20 cellular contexts compared by ENCODE assay signal in genomic region chr9:88652876-88653275, GRCh38.
DNase-seq lines count a peak whose midpoint lies in the region; ATAC-seq and TF ChIP-seq lines count a peak whose summit lies in the region.
"Had no signal": no experiment of that assay in that cellular context is flagged by ENCODE, and none has a peak within 500 bp of the region (broad histone marks: within the 10 kb centered on the region; RNA-seq: fewer than 3 reads in every experiment).

No MANE protein-coding gene starts in this region.

- TF ChIP-seq CTCF in HFFc6 (IDR thresholded peaks at IDR 0.05) (no peak), astrocyte of the spinal cord (IDR thresholded peaks at IDR 0.05; ENCODE audit: low read depth, low read length) (no peak), thoracic aorta (IDR thresholded peaks at IDR 0.05) (no peak)

- H3K27ac ChIP-seq in thoracic aorta = peak overlapping the region; percentile 8 to 45

- H3K27me3 Mint-ChIP-seq in HFFc6 (ENCODE audit: insufficient read depth) = no peaks in the 10 kb centered on the region; the same call in 1 of the 2 replicates
- peaks cover 18% of the 10 kb centered on the region for H3K27me3 Mint-ChIP-seq in activated naive CD8-positive, alpha-beta T cell treated with anti-CD3 and anti-CD28 coated beads for 36 hours

- no peaks in the 10 kb centered on the region for H3K36me3 ChIP-seq in thoracic aorta
- H3K36me3 ChIP-seq: MG63 had no signal

- H3K4me1 Mint-ChIP-seq in HFFc6 (ENCODE audit: low read depth) = peaks cover 66% of the 10 kb centered on the region
- no peaks in the 10 kb centered on the region for H3K4me1 Mint-ChIP-seq in activated naive CD8-positive, alpha-beta T cell treated with anti-CD3 and anti-CD28 coated beads for 36 hours
- H3K4me1 Mint-ChIP-seq: activated naive CD8-positive, alpha-beta T cell treated with anti-CD3 and anti-CD28 coated beads, Interleukin-2, amount 50 U/mL, for 24 hours; CD4-positive, CD25-positive, alpha-beta regulatory T cell; central memory CD8-positive, alpha-beta T cell; GM23338; naive B cell had no signal

- no peak for ATAC-seq in thoracic aorta (ENCODE audit: insufficient number of reproducible peaks, low FRiP score, low read depth)
- ATAC-seq: activated naive CD8-positive, alpha-beta T cell treated with anti-CD3 and anti-CD28 coated beads, Interleukin-2, amount 50 U/mL, for 24 hours; activated T-cell treated with anti-CD3 and anti-CD28 coated beads, Interleukin-2, amount 50 U/mL, for 4 hours; GM23338 had no signal

- no peaks in the 10 kb centered on the region for H3K36me3 Mint-ChIP-seq in HFFc6 (ENCODE audit: low read depth)
- H3K36me3 Mint-ChIP-seq in activated naive CD8-positive, alpha-beta T cell treated with anti-CD3 and anti-CD28 coated beads for 36 hours = no peaks in the 10 kb centered on the region
- H3K36me3 Mint-ChIP-seq: CD4-positive, CD25-positive, alpha-beta regulatory T cell had no signal

- no peak overlapping the region for H3K4me3 ChIP-seq in astrocyte of the spinal cord (ENCODE audit: low read depth, low read length)
- H3K4me3 ChIP-seq in thoracic aorta = no peak overlapping the region
- H3K4me3 ChIP-seq: GM23338, MG63, testis had no signal

- H3K9me3 Mint-ChIP-seq in HFFc6 = no peaks in the 10 kb centered on the region
- peaks cover 1% of the 10 kb centered on the region for H3K9me3 Mint-ChIP-seq in activated naive CD8-positive, alpha-beta T cell treated with anti-CD3 and anti-CD28 coated beads for 36 hours
- H3K9me3 Mint-ChIP-seq: activated naive CD8-positive, alpha-beta T cell treated with anti-CD3 and anti-CD28 coated beads, Interleukin-2, amount 50 U/mL, for 24 hours; activated T-cell treated with anti-CD3 and anti-CD28 coated beads, Interleukin-2, amount 50 U/mL, for 4 hours; CD4-positive, CD25-positive, alpha-beta regulatory T cell; central memory CD8-positive, alpha-beta T cell; GM23338 had no signal

- H3K4me1 ChIP-seq in thoracic aorta (ENCODE audit: control insufficient read depth in 1 of 2, low read depth in 2 of 2) = peaks cover 20 to 27% of the 10 kb centered on the region in 2 donors
- H3K4me1 ChIP-seq: testis had no signal

- no peaks in the 10 kb centered on the region for H3K27me3 ChIP-seq in thoracic aorta (replicated peaks; ENCODE audit: insufficient read depth)
- H3K27me3 ChIP-seq: MG63, testis had no signal

- H3K4me3 Mint-ChIP-seq in HFFc6 = peak overlapping the region; percentile 86
- no peak overlapping the region for H3K4me3 Mint-ChIP-seq in activated naive CD8-positive, alpha-beta T cell treated with anti-CD3 and anti-CD28 coated beads for 36 hours
- H3K4me3 Mint-ChIP-seq: activated naive CD8-positive, alpha-beta T cell treated with anti-CD3 and anti-CD28 coated beads, Interleukin-2, amount 50 U/mL, for 24 hours; activated T-cell treated with anti-CD3 and anti-CD28 coated beads, Interleukin-2, amount 50 U/mL, for 4 hours; CD4-positive, CD25-positive, alpha-beta regulatory T cell; central memory CD8-positive, alpha-beta T cell; GM23338; naive B cell had no signal

- DNase-seq in HFFc6 (peak; percentile 11), astrocyte of the spinal cord (ENCODE audit: low read depth, low spot score) (peak; percentile 25), iris pigment epithelial cell (ENCODE audit: low read depth) (peak; percentile 35), thoracic aorta (ENCODE audit: low spot score) (no peak), AML-193 (lab: John Stamatoyannopoulos, UW) (no peak), HPDE6-E6E7 (ENCODE audit: extremely low spot score) (no peak), NCI-H1048 (lab: John Stamatoyannopoulos, UW) (no peak)
- DNase-seq in activated naive CD8-positive, alpha-beta T cell treated with anti-CD3 and anti-CD28 coated beads for 36 hours = no peak
- DNase-seq: activated CD4-positive, alpha-beta T cell treated with anti-CD3 and anti-CD28 coated beads, Interleukin-2, amount 50 U/mL, for 48 hours; activated naive CD8-positive, alpha-beta T cell treated with anti-CD3 and anti-CD28 coated beads, Interleukin-2, amount 50 U/mL, for 24 hours; activated T-cell treated with anti-CD3 and anti-CD28 coated beads, Interleukin-2, amount 50 U/mL, for 4 hours; CD4-positive, CD25-positive, alpha-beta regulatory T cell; DMS79; naive B cell; NCI-H2081; NCI-H524 treated with DMSO at 0.1 percent for 48 hours had no signal

- in situ Hi-C loops in astrocyte of the spinal cord (cut with HindIII; ENCODE audit: low sequenced_read_pairs) = no loop called here

- H3K27ac Mint-ChIP-seq in HFFc6 = peak overlapping the region; percentile 94
- H3K27ac Mint-ChIP-seq in activated naive CD8-positive, alpha-beta T cell treated with anti-CD3 and anti-CD28 coated beads for 36 hours = no peak overlapping the region
- H3K27ac Mint-ChIP-seq: activated naive CD8-positive, alpha-beta T cell treated with anti-CD3 and anti-CD28 coated beads, Interleukin-2, amount 50 U/mL, for 24 hours; CD4-positive, CD25-positive, alpha-beta regulatory T cell; GM23338; naive B cell had no signal

- no peaks in the 10 kb centered on the region for H3K9me3 ChIP-seq in thoracic aorta
- H3K9me3 ChIP-seq: MG63, testis had no signal

Comparison
In these comparisons a context has a peak if more than half of its experiments do, and no peak if none do; other contexts are left out.
1. DNase-seq: peak in HFFc6 (single experiment), astrocyte of the spinal cord (single experiment) and iris pigment epithelial cell (single experiment); none in thoracic aorta (single experiment), activated naive CD8-positive, alpha-beta T cell treated with anti-CD3 and anti-CD28 coated beads for 36 hours (single experiment), AML-193 (0 of 2), HPDE6-E6E7 (single experiment) and NCI-H1048 (single experiment).